14 cellular contexts compared by ENCODE assay signal in genomic region chr17:61294777-61295176, GRCh38.
DNase-seq lines count a peak whose midpoint lies in the region; ATAC-seq and TF ChIP-seq lines count a peak whose summit lies in the region.
"Had no signal": no experiment of that assay in that cellular context is flagged by ENCODE, and none has a peak within 500 bp of the region (broad histone marks: within the 10 kb centered on the region; RNA-seq: fewer than 3 reads in every experiment).

No MANE protein-coding gene starts in this region.

- H3K9me3 Mint-ChIP-seq in activated CD8-positive, alpha-beta T cell treated with anti-CD3 and anti-CD28 coated beads for 36 hours = no peaks in the 10 kb centered on the region

- no peak for ATAC-seq in activated CD8-positive, alpha-beta T cell treated with anti-CD3 and anti-CD28 coated beads for 36 hours
- no peak for ATAC-seq in HG03108 (IDR thresholded peaks at IDR 0.05; ENCODE audit: unreplicated experiment)

- CTCF ChIA-PET in activated CD8-positive, alpha-beta T cell treated with anti-CD3 and anti-CD28 coated beads for 36 hours (lab: Charles Lee) = no interaction called here

- no peaks in the 10 kb centered on the region for H3K36me3 Mint-ChIP-seq in activated CD8-positive, alpha-beta T cell treated with anti-CD3 and anti-CD28 coated beads for 36 hours (ENCODE audit: low read depth)

- DNase-seq in DMS53 (lab: John Stamatoyannopoulos, UW) = peak; percentile 10
- DNase-seq in DMS53 treated with DMSO at 0.1 percent for 48 hours (lab: John Stamatoyannopoulos, UW; ENCODE audit: unreplicated experiment) = no peak
- peak; percentile 17 for DNase-seq in SW480 (ENCODE audit: low spot score)
- DNase-seq in fibroblast of the aortic adventitia (ENCODE audit: low read depth) = peak; percentile 39
- DNase-seq in renal cortical epithelial cell (ENCODE audit: low read depth) = peak; percentile 69
- DNase-seq in stimulated activated CD4-positive, alpha-beta T cell treated with anti-CD3 and anti-CD28 coated beads, Interleukin-4, amount 100 ng/mL, for 24 hours = no peak
- DNase-seq in activated CD8-positive, alpha-beta T cell treated with anti-CD3 and anti-CD28 coated beads for 36 hours = no peak
- DNase-seq: activated CD4-positive, CD25-positive, alpha-beta regulatory T cell; activated naive CD4-positive, alpha-beta T cell; GF-D8; NCI-H1694; sigmoid colon had no signal

- no peak overlapping the region for H3K4me3 ChIP-seq in fibroblast of the aortic adventitia (ENCODE audit: low read depth, low read length)
- H3K4me3 ChIP-seq: lung, sigmoid colon had no signal

- no peak overlapping the region for H3K27ac Mint-ChIP-seq in activated CD8-positive, alpha-beta T cell treated with anti-CD3 and anti-CD28 coated beads for 36 hours

- H3K27me3 Mint-ChIP-seq in activated CD8-positive, alpha-beta T cell treated with anti-CD3 and anti-CD28 coated beads for 36 hours = no peaks in the 10 kb centered on the region

- no peak for TF ChIP-seq CTCF in fibroblast of the aortic adventitia (IDR thresholded peaks at IDR 0.05; ENCODE audit: insufficient read depth, low read length)
- TF ChIP-seq CTCF in activated CD8-positive, alpha-beta T cell treated with anti-CD3 and anti-CD28 coated beads for 36 hours (IDR thresholded peaks at IDR 0.05) = no peak

- intact Hi-C loops in activated CD8-positive, alpha-beta T cell treated with anti-CD3 and anti-CD28 coated beads for 36 hours (cut with micrococcal nuclease) = no loop called here

- no peaks in the 10 kb centered on the region for H3K4me1 Mint-ChIP-seq in activated CD8-positive, alpha-beta T cell treated with anti-CD3 and anti-CD28 coated beads for 36 hours (ENCODE audit: low read depth)

- no peak overlapping the region for H3K4me3 Mint-ChIP-seq in activated CD8-positive, alpha-beta T cell treated with anti-CD3 and anti-CD28 coated beads for 36 hours

- POLR2A ChIA-PET in activated CD8-positive, alpha-beta T cell treated with anti-CD3 and anti-CD28 coated beads for 36 hours (lab: Charles Lee) = no interaction called here

Comparison
In these comparisons a context has a peak if more than half of its experiments do, and no peak if none do; other contexts are left out.
1. DNase-seq: peak in DMS53 (single experiment), SW480 (single experiment), fibroblast of the aortic adventitia (single experiment) and renal cortical epithelial cell (single experiment); none in DMS53 treated with DMSO at 0.1 percent for 48 hours (single experiment), stimulated activated CD4-positive, alpha-beta T cell treated with anti-CD3 and anti-CD28 coated beads, Interleukin-4, amount 100 ng/mL, for 24 hours (single experiment) and activated CD8-positive, alpha-beta T cell treated with anti-CD3 and anti-CD28 coated beads for 36 hours (single experiment).